ENCODE assay signal across 11 cellular contexts in the genomic region with DNA sequence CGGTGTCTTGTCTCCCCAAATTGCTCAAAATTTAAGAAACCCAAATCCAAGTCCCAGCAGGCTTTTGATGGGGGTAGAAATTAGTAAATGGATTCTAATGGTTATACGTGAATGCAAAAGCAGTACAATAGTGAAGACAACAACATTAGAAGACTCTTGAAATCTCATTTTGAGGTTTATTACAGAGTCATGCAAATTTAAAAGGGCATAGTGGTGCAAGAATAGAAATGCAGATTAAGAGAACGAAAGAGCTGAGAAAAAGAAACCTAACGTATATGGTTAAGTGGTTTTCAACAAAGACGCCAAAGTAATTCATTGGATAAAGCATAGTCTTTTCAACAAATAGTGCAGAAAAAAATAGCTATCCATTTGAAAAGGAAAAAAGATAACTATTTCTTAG. TPM values are rescaled to one million over a fixed set of nuclear protein-coding genes. Genes with fewer than 3 reads are reported as not detected.
DNase-seq lines count a peak whose midpoint lies in the region; ATAC-seq, FAIRE-seq and TF ChIP-seq lines count a peak whose summit lies in the region.
"Had no signal": no experiment of that assay in that cellular context is flagged by ENCODE, and none has a peak within 500 bp of the region (broad histone marks: within the 10 kb centered on the region; RNA-seq: fewer than 3 reads in every experiment).

No MANE protein-coding gene starts in this region.

- POLR2A ChIA-PET in naive thymus-derived CD4-positive, alpha-beta T cell (lab: Charles Lee) = interaction anchor here (1.2 kb wide), 1 partner anchor 833 kb away, joined by 3 read pairs; the partner anchor contains the start of gene C18orf32

- intact Hi-C loops in naive thymus-derived CD4-positive, alpha-beta T cell (cut with micrococcal nuclease) = loop anchor here in 1 of 2 donors (1.0 kb wide), 2 partner anchors 13 to 33 kb away; partner anchors contain the start of gene CXXC1
- intact Hi-C loops in dorsolateral prefrontal cortex (cut with DNase I) = no loop called here

- peaks cover 2 to 27% (median 9%) of the 10 kb centered on the region in 7 donors for H3K4me1 Mint-ChIP-seq in naive thymus-derived CD4-positive, alpha-beta T cell

- H3K9me3 Mint-ChIP-seq in naive thymus-derived CD4-positive, alpha-beta T cell = peaks cover 0 to 3% (median 0%) of the 10 kb centered on the region in 11 donors

- TF ChIP-seq CTCF in dorsolateral prefrontal cortex (IDR thresholded peaks at IDR 0.05 in 54 of 56, conservative IDR thresholded peaks at IDR 0.05 in 2 of 56; ENCODE audit: low read depth in 1 of 56, partially characterized antibody in 56 of 56) = no peak

- peaks cover 0 to 5% (median 0%) of the 10 kb centered on the region in 5 donors for H3K36me3 Mint-ChIP-seq in naive thymus-derived CD4-positive, alpha-beta T cell

- no peaks in the 10 kb centered on the region for H3K9me3 ChIP-seq in naive thymus-derived CD4-positive, alpha-beta T cell (ENCODE audit: control insufficient read depth in 2 of 3, low read length in 3 of 3)
- H3K9me3 ChIP-seq: left ventricle myocardium inferior had no signal

- H3K27me3 Mint-ChIP-seq in naive thymus-derived CD4-positive, alpha-beta T cell = peaks cover 0 to 27% (median 6%) of the 10 kb centered on the region in 5 donors

- H3K27me3 ChIP-seq in naive thymus-derived CD4-positive, alpha-beta T cell (ENCODE audit: control insufficient read depth in 2 of 2, insufficient read depth in 2 of 2, low read length in 2 of 2) = no peaks in the 10 kb centered on the region
- H3K27me3 ChIP-seq in dorsolateral prefrontal cortex = peaks cover 0 to 4% (median 0%) of the 10 kb centered on the region in 45 donors

- no peaks in the 10 kb centered on the region for H3K36me3 ChIP-seq in naive thymus-derived CD4-positive, alpha-beta T cell (ENCODE audit: control insufficient read depth in 2 of 3, insufficient read depth in 3 of 3, low read length in 3 of 3)
- H3K36me3 ChIP-seq: left ventricle myocardium inferior had no signal

- no peak for FAIRE-seq in frontal cortex (lab: Jason Lieb, UNC)

- no peak overlapping the region for H3K27ac ChIP-seq in naive thymus-derived CD4-positive, alpha-beta T cell (ENCODE audit: low read depth, low read length)
- no peak overlapping the region for H3K27ac ChIP-seq in dorsolateral prefrontal cortex
- H3K27ac ChIP-seq: left ventricle myocardium inferior had no signal

- peak in 2 of 9 donors; percentile 6 to 16 for DNase-seq in naive thymus-derived CD4-positive, alpha-beta T cell
- no peak for DNase-seq in dorsolateral prefrontal cortex
- DNase-seq in frontal cortex (ENCODE audit: low spot score in 2 of 2) = no peak
- DNase-seq: activated gamma-delta T cell, DMS79, left ventricle myocardium inferior, NCI-H146 had no signal

- H3K4me3 Mint-ChIP-seq in naive thymus-derived CD4-positive, alpha-beta T cell = peak overlapping the region in 8 of 10 donors; percentile 23 to 65 (median 56)

- CTCF ChIA-PET in naive thymus-derived CD4-positive, alpha-beta T cell (lab: Charles Lee) = no interaction called here

- no peaks in the 10 kb centered on the region for H3K4me1 ChIP-seq in naive thymus-derived CD4-positive, alpha-beta T cell (ENCODE audit: control insufficient read depth in 2 of 2, insufficient read depth in 2 of 2, low read length in 2 of 2)
- H3K4me1 ChIP-seq: left ventricle myocardium inferior had no signal

- peak; percentile 74 for ATAC-seq in GM18861 (IDR thresholded peaks at IDR 0.05; ENCODE audit: unreplicated experiment)
- peak; percentile 52 for ATAC-seq in GM21786 (IDR thresholded peaks at IDR 0.05; ENCODE audit: unreplicated experiment)
- peak; percentile 63 for ATAC-seq in HG03469 (IDR thresholded peaks at IDR 0.05; ENCODE audit: unreplicated experiment)
- ATAC-seq in naive thymus-derived CD4-positive, alpha-beta T cell = no peak
- ATAC-seq in HG02840 (IDR thresholded peaks at IDR 0.05; ENCODE audit: low FRiP score, unreplicated experiment) = no peak

- H3K27ac Mint-ChIP-seq in naive thymus-derived CD4-positive, alpha-beta T cell = peak overlapping the region in 4 of 9 donors; percentile 32 to 68 (median 64)

- no peak overlapping the region for H3K4me3 ChIP-seq in naive thymus-derived CD4-positive, alpha-beta T cell (ENCODE audit: low read length)
- no peak overlapping the region for H3K4me3 ChIP-seq in dorsolateral prefrontal cortex
- H3K4me3 ChIP-seq: left ventricle myocardium inferior had no signal

RNA-seq across cellular contexts. Expression of gene CXXC1, which starts 33.2 kb away (rescaled TPM):
- 100 to 1,000 TPM; 141 to 197 (median 155) TPM for total RNA-seq in naive thymus-derived CD4-positive, alpha-beta T cell
- polyA plus RNA-seq in naive thymus-derived CD4-positive, alpha-beta T cell = 100 to 1,000 TPM in 1 of 2 donors, 10 to 100 TPM in 1; 78.3 to 111 TPM
- total RNA-seq in dorsolateral prefrontal cortex = 100 to 1,000 TPM in 2 of 120 experiments, 10 to 100 TPM in 118; 39.4 to 103 (median 69.4) TPM
- 35.5 TPM for total RNA-seq in frontal cortex

RNA-seq across cellular contexts. Expression of gene MBD1, which starts 39.4 kb away (rescaled TPM):
- 100 to 1,000 TPM in 4 of 5 experiments, 10 to 100 TPM in 1; 97.5 to 158 (median 118) TPM for total RNA-seq in naive thymus-derived CD4-positive, alpha-beta T cell
- 10 to 100 TPM; 26.1 to 46.1 TPM for polyA plus RNA-seq in naive thymus-derived CD4-positive, alpha-beta T cell
- total RNA-seq in dorsolateral prefrontal cortex = 100 to 1,000 TPM in 33 of 120 experiments, 10 to 100 TPM in 87; 72.6 to 117 (median 94.0) TPM
- total RNA-seq in frontal cortex = 51.4 TPM

RNA-seq across cellular contexts. Expression of gene SKA1, which starts 54.1 kb away (rescaled TPM):
- 10 to 100 TPM in 1 of 5 experiments, under 1 TPM in 4; 0.27 to 24.8 (median 0.43) TPM for total RNA-seq in naive thymus-derived CD4-positive, alpha-beta T cell
- under 1 TPM in 1 of 2 donors, not detected in 1; 0.16 TPM for polyA plus RNA-seq in naive thymus-derived CD4-positive, alpha-beta T cell
- total RNA-seq in dorsolateral prefrontal cortex (1 to 10 TPM in 5 of 120 experiments, under 1 TPM in 71, not detected in 44; 0.15 to 1.7 (median 0.36) TPM), frontal cortex (2.0 TPM)

RNA-seq across cellular contexts. Expression of gene CFAP53, which starts 54.4 kb away (rescaled TPM):
- total RNA-seq in naive thymus-derived CD4-positive, alpha-beta T cell = 1 to 10 TPM in 1 of 5 experiments, under 1 TPM in 4; 0.19 to 1.8 (median 0.64) TPM
- polyA plus RNA-seq in naive thymus-derived CD4-positive, alpha-beta T cell = under 1 TPM in 1 of 2 donors, not detected in 1; 0.09 TPM
- total RNA-seq in dorsolateral prefrontal cortex (1 to 10 TPM in 118 of 120 experiments, under 1 TPM in 2; 0.79 to 6.2 (median 2.5) TPM), frontal cortex (1.2 TPM)

Comparison
In these comparisons a context has a peak if more than half of its experiments do, and no peak if none do; other contexts are left out.
1. ATAC-seq: peak in GM18861 (single experiment), GM21786 (single experiment) and HG03469 (single experiment); none in naive thymus-derived CD4-positive, alpha-beta T cell (single experiment) and HG02840 (single experiment).